Comparison of ENCODE assay signal across 7 cellular contexts in genomic region chr9:4939118-4939561, GRCh38. TPM values are rescaled to one million over a fixed set of nuclear protein-coding genes. Genes with fewer than 3 reads are reported as not detected.
DNase-seq lines count a peak whose midpoint lies in the region; ATAC-seq and TF ChIP-seq lines count a peak whose summit lies in the region.

No MANE protein-coding gene starts in this region.

- peak; percentile 100 for DNase-seq in OCI-M1 (lab: John Stamatoyannopoulos, UW)
- peak; percentile 72 for DNase-seq in natural killer cell treated with Interleukin-12 subunit alpha and Interleukin-12 subunit beta and Interleukin-15 and Interleukin-18, amount 100 ng/mL, for 72 hours (ENCODE audit: low spot score)
- DNase-seq in type B pancreatic cell (ENCODE audit: extremely low spot score, unreplicated experiment) = no peak
- DNase-seq in ovary = no peak
- DNase-seq in NCI-H748 treated with DMSO at 0.1 percent for 48 hours (lab: John Stamatoyannopoulos, UW) = no peak

- intact Hi-C loops in ovary (cut with DNase I) = no loop called here

- no peak for TF ChIP-seq EP300 in ovary (IDR thresholded peaks at IDR 0.05)

- peak; percentile 83 for ATAC-seq in GM19035 (IDR thresholded peaks at IDR 0.05; ENCODE audit: unreplicated experiment)
- peak; percentile 70 for ATAC-seq in HG02840 (IDR thresholded peaks at IDR 0.05; ENCODE audit: low FRiP score, unreplicated experiment)
- ATAC-seq in natural killer cell treated with Interleukin-12 subunit alpha and Interleukin-12 subunit beta and Interleukin-15 and Interleukin-18, amount 100 ng/mL, for 72 hours = peak; percentile 79 to 80

- no peaks in the 10 kb centered on the region for H3K9me3 Mint-ChIP-seq in natural killer cell treated with Interleukin-12 subunit alpha and Interleukin-12 subunit beta and Interleukin-15 and Interleukin-18, amount 100 ng/mL, for 72 hours
- no peaks in the 10 kb centered on the region for H3K9me3 Mint-ChIP-seq in type B pancreatic cell

- no peak for TF ChIP-seq CTCF in type B pancreatic cell (conservative IDR thresholded peaks at IDR 0.05)
- TF ChIP-seq CTCF in ovary (IDR thresholded peaks at IDR 0.05) = no peak

- H3K4me3 ChIP-seq in ovary = no peak overlapping the region

- 79 to 90% (median 89%) methylated on average over 1 of the region's 1 CpG for WGBS in ovary, 3 donors

- H3K27ac Mint-ChIP-seq in natural killer cell treated with Interleukin-12 subunit alpha and Interleukin-12 subunit beta and Interleukin-15 and Interleukin-18, amount 100 ng/mL, for 72 hours = peak overlapping the region; percentile 94 to 98
- H3K27ac Mint-ChIP-seq in type B pancreatic cell = no peak overlapping the region

- H3K4me1 ChIP-seq in ovary (ENCODE audit: insufficient read depth) = peaks cover 10% of the 10 kb centered on the region

- no peaks in the 10 kb centered on the region for H3K36me3 ChIP-seq in ovary

- H3K27ac ChIP-seq in ovary = no peak overlapping the region

- no peaks in the 10 kb centered on the region for H3K9me3 ChIP-seq in ovary

- H3K27me3 ChIP-seq in ovary = no peaks in the 10 kb centered on the region

- H3K27me3 Mint-ChIP-seq in natural killer cell treated with Interleukin-12 subunit alpha and Interleukin-12 subunit beta and Interleukin-15 and Interleukin-18, amount 100 ng/mL, for 72 hours = no peaks in the 10 kb centered on the region
- H3K27me3 Mint-ChIP-seq in type B pancreatic cell = no peaks in the 10 kb centered on the region

- peak overlapping the region; percentile 39 for H3K4me3 Mint-ChIP-seq in natural killer cell treated with Interleukin-12 subunit alpha and Interleukin-12 subunit beta and Interleukin-15 and Interleukin-18, amount 100 ng/mL, for 72 hours
- no peak overlapping the region for H3K4me3 Mint-ChIP-seq in type B pancreatic cell

- H3K4me1 Mint-ChIP-seq in natural killer cell treated with Interleukin-12 subunit alpha and Interleukin-12 subunit beta and Interleukin-15 and Interleukin-18, amount 100 ng/mL, for 72 hours (ENCODE audit: low read depth in 2 of 2) = peaks cover 51 to 66% of the 10 kb centered on the region in 2 donors
- H3K4me1 Mint-ChIP-seq in type B pancreatic cell (ENCODE audit: unreplicated experiment) = no peaks in the 10 kb centered on the region

- H3K36me3 Mint-ChIP-seq in natural killer cell treated with Interleukin-12 subunit alpha and Interleukin-12 subunit beta and Interleukin-15 and Interleukin-18, amount 100 ng/mL, for 72 hours = no peaks in the 10 kb centered on the region
- H3K36me3 Mint-ChIP-seq in type B pancreatic cell = no peaks in the 10 kb centered on the region

- TF ChIP-seq POLR2A in ovary (IDR thresholded peaks at IDR 0.05) = no peak

RNA-seq across cellular contexts. Expression of gene JAK2, which starts 45.9 kb away (rescaled TPM):
- 10 to 100 TPM; 34.6 to 35.9 TPM for total RNA-seq in natural killer cell treated with Interleukin-12 subunit alpha and Interleukin-12 subunit beta and Interleukin-15 and Interleukin-18, amount 100 ng/mL, for 72 hours
- total RNA-seq in type B pancreatic cell (ENCODE audit: low replicate concordance) (5.4 and 8.4 TPM in 2 replicates), ovary (10 to 100 TPM; 14.4 to 31.4 (median 19.8) TPM)
- polyA plus RNA-seq in ovary = 10 to 100 TPM in 1 of 2 donors, 1 to 10 TPM in 1; 8.6 to 15.9 TPM

Comparison
In these comparisons a context has a peak if more than half of its experiments do, and no peak if none do; other contexts are left out.
1. DNase-seq: peak in OCI-M1 (single experiment) and natural killer cell treated with Interleukin-12 subunit alpha and Interleukin-12 subunit beta and Interleukin-15 and Interleukin-18, amount 100 ng/mL, for 72 hours (single experiment); none in type B pancreatic cell (single experiment), ovary (0 of 5) and NCI-H748 treated with DMSO at 0.1 percent for 48 hours (single experiment).
2. Peak in every context shown above with its lines, with median percentiles within 50 percentile points of each other: ATAC-seq.